ENCODE assay signal across 11 cellular contexts in genomic region chr5:124544366-124545055, GRCh38.
DNase-seq lines count a peak whose midpoint lies in the region; ATAC-seq and TF ChIP-seq lines count a peak whose summit lies in the region.
"Had no signal": no experiment of that assay in that cellular context is flagged by ENCODE, and none has a peak within 500 bp of the region (broad histone marks: within the 10 kb centered on the region; RNA-seq: fewer than 3 reads in every experiment).

No MANE protein-coding gene starts in this region.

- H3K9ac ChIP-seq in DND-41 (ENCODE audit: low read depth, low read length): no peak overlapping the region

- in situ Hi-C loops in brain microvascular endothelial cell (cut with HindIII; ENCODE audit: low pct_ligation_motif_present, low sequenced_read_pairs): no loop called here

- peaks cover 2% of the 10 kb centered on the region for H3K27me3 Mint-ChIP-seq in activated T-helper 1 cell treated with anti-CD3 and anti-CD28 coated beads, Interleukin-12 subunit alpha, Interleukin-12 subunit beta, Interleukin-2, Interleukin-4 antibody, amounts not matched to agents 30 ng/mL and 10 ng/mL and 1 ng/mL, durations not matched to agents 14 hours and 24 hours and 36 hours (ENCODE audit: insufficient read depth)
- H3K27me3 Mint-ChIP-seq: CD4-positive, alpha-beta memory T cell had no signal

- no peak overlapping the region for H3K4me2 ChIP-seq in DND-41 (ENCODE audit: insufficient read depth, low read length)

- intact Hi-C loops in activated T-helper 1 cell treated with anti-CD3 and anti-CD28 coated beads, Interleukin-12 subunit alpha, Interleukin-12 subunit beta, Interleukin-2, Interleukin-4 antibody, amounts not matched to agents 30 ng/mL and 10 ng/mL and 1 ng/mL, durations not matched to agents 14 hours and 24 hours and 36 hours (cut with micrococcal nuclease): no loop called here

- H3K36me3 Mint-ChIP-seq in activated T-helper 1 cell treated with anti-CD3 and anti-CD28 coated beads, Interleukin-12 subunit alpha, Interleukin-12 subunit beta, Interleukin-2, Interleukin-4 antibody, amounts not matched to agents 30 ng/mL and 10 ng/mL and 1 ng/mL, durations not matched to agents 14 hours and 24 hours and 36 hours (ENCODE audit: low read depth): no peaks in the 10 kb centered on the region
- H3K36me3 Mint-ChIP-seq: CD4-positive, alpha-beta memory T cell had no signal

- peak; percentile 52; the same call in 2 of the 3 replicates for ATAC-seq in DND-41 (ENCODE audit: insufficient read depth, low read depth)
- ATAC-seq in GM21367 (IDR thresholded peaks at IDR 0.05; ENCODE audit: unreplicated experiment): peak; percentile 97
- peak; percentile 90 for ATAC-seq in HG03135 (IDR thresholded peaks at IDR 0.05; ENCODE audit: unreplicated experiment)
- ATAC-seq: upper lobe of right lung had no signal

- H3K27ac ChIP-seq in DND-41 (ENCODE audit: low read length) (no peak overlapping the region; the same call in 1 of the 2 replicates), brain microvascular endothelial cell (no peak overlapping the region)
- H3K27ac ChIP-seq: left ventricle myocardium inferior, upper lobe of right lung had no signal

- no peak overlapping the region for H3K4me3 Mint-ChIP-seq in activated T-helper 1 cell treated with anti-CD3 and anti-CD28 coated beads, Interleukin-12 subunit alpha, Interleukin-12 subunit beta, Interleukin-2, Interleukin-4 antibody, amounts not matched to agents 30 ng/mL and 10 ng/mL and 1 ng/mL, durations not matched to agents 14 hours and 24 hours and 36 hours
- H3K4me3 Mint-ChIP-seq: CD4-positive, alpha-beta memory T cell had no signal

- H3K27me3 ChIP-seq in DND-41 (ENCODE audit: insufficient read depth, low read length, poor library complexity) (no peaks in the 10 kb centered on the region), brain microvascular endothelial cell (replicated peaks) (no peaks in the 10 kb centered on the region)
- H3K27me3 ChIP-seq: upper lobe of right lung had no signal

- TF ChIP-seq CTCF in DND-41 (IDR thresholded peaks at IDR 0.05; ENCODE audit: borderline replicate concordance, extremely low read depth, low read length, poor library complexity, severe bottlenecking): no peak
- no peak for TF ChIP-seq CTCF in brain microvascular endothelial cell (IDR thresholded peaks at IDR 0.05; ENCODE audit: low read depth, low read length, missing control alignments)

- H3K27ac Mint-ChIP-seq in activated T-helper 1 cell treated with anti-CD3 and anti-CD28 coated beads, Interleukin-12 subunit alpha, Interleukin-12 subunit beta, Interleukin-2, Interleukin-4 antibody, amounts not matched to agents 30 ng/mL and 10 ng/mL and 1 ng/mL, durations not matched to agents 14 hours and 24 hours and 36 hours: no peak overlapping the region

- H4K20me1 ChIP-seq in DND-41 (ENCODE audit: insufficient read depth, low read length): no peaks in the 10 kb centered on the region

- H3K36me3 ChIP-seq in DND-41 (ENCODE audit: insufficient read depth, low read length): no peaks in the 10 kb centered on the region
- H3K36me3 ChIP-seq in brain microvascular endothelial cell (replicated peaks): no peaks in the 10 kb centered on the region
- H3K36me3 ChIP-seq: left ventricle myocardium inferior, upper lobe of right lung had no signal

- no peak overlapping the region for H3K4me3 ChIP-seq in DND-41 (ENCODE audit: low read depth in 1 of 2, low read length in 2 of 2)
- H3K4me3 ChIP-seq in brain microvascular endothelial cell (ENCODE audit: low read depth, low read length): no peak overlapping the region
- H3K4me3 ChIP-seq: left ventricle myocardium inferior, upper lobe of right lung had no signal

- no peaks in the 10 kb centered on the region for H3K9me3 ChIP-seq in DND-41 (ENCODE audit: insufficient read depth, low read length, severe bottlenecking)
- H3K9me3 ChIP-seq: left ventricle myocardium inferior, upper lobe of right lung had no signal

- peaks cover 13% of the 10 kb centered on the region for H3K4me1 ChIP-seq in DND-41 (ENCODE audit: insufficient read depth, low read length)
- H3K4me1 ChIP-seq: upper lobe of right lung had no signal

- no peaks in the 10 kb centered on the region for H3K79me2 ChIP-seq in DND-41 (ENCODE audit: insufficient read depth, low read length)

- H3K9me3 Mint-ChIP-seq in activated T-helper 1 cell treated with anti-CD3 and anti-CD28 coated beads, Interleukin-12 subunit alpha, Interleukin-12 subunit beta, Interleukin-2, Interleukin-4 antibody, amounts not matched to agents 30 ng/mL and 10 ng/mL and 1 ng/mL, durations not matched to agents 14 hours and 24 hours and 36 hours: peaks cover 7% of the 10 kb centered on the region

- no peak overlapping the region for H2AFZ ChIP-seq in DND-41 (ENCODE audit: low read depth, low read length)

- DNase-seq in DND-41 (peak; percentile 6), brain microvascular endothelial cell (peak; percentile 7), GOT3 (lab: John Stamatoyannopoulos, UW) (no peak), Ammon's horn (ENCODE audit: low spot score) (no peak), T-helper 9 cell (no peak)
- no peak for DNase-seq in activated T-helper 1 cell treated with anti-CD3 and anti-CD28 coated beads, Interleukin-12 subunit alpha, Interleukin-12 subunit beta, Interleukin-2, Interleukin-4 antibody, amounts not matched to agents 30 ng/mL and 10 ng/mL and 1 ng/mL, durations not matched to agents 14 hours and 24 hours and 36 hours (ENCODE audit: low spot score)
- DNase-seq: CD4-positive, alpha-beta memory T cell; left ventricle myocardium inferior; upper lobe of right lung had no signal

- no peaks in the 10 kb centered on the region for H3K4me1 Mint-ChIP-seq in activated T-helper 1 cell treated with anti-CD3 and anti-CD28 coated beads, Interleukin-12 subunit alpha, Interleukin-12 subunit beta, Interleukin-2, Interleukin-4 antibody, amounts not matched to agents 30 ng/mL and 10 ng/mL and 1 ng/mL, durations not matched to agents 14 hours and 24 hours and 36 hours (ENCODE audit: low read depth)
- H3K4me1 Mint-ChIP-seq: CD4-positive, alpha-beta memory T cell had no signal

Comparison
In these comparisons a context has a peak if more than half of its experiments do, and no peak if none do; other contexts are left out.
1. DNase-seq: peak in DND-41 (single experiment) and brain microvascular endothelial cell (single experiment); none in GOT3 (single experiment), Ammon's horn (single experiment), T-helper 9 cell (single experiment) and activated T-helper 1 cell treated with anti-CD3 and anti-CD28 coated beads, Interleukin-12 subunit alpha, Interleukin-12 subunit beta, Interleukin-2, Interleukin-4 antibody, amounts not matched to agents 30 ng/mL and 10 ng/mL and 1 ng/mL, durations not matched to agents 14 hours and 24 hours and 36 hours (single experiment).
2. Peak in every context shown above with its lines, with median percentiles within 50 percentile points of each other: ATAC-seq.